8 cellular contexts compared by ENCODE assay signal in the genomic region with DNA sequence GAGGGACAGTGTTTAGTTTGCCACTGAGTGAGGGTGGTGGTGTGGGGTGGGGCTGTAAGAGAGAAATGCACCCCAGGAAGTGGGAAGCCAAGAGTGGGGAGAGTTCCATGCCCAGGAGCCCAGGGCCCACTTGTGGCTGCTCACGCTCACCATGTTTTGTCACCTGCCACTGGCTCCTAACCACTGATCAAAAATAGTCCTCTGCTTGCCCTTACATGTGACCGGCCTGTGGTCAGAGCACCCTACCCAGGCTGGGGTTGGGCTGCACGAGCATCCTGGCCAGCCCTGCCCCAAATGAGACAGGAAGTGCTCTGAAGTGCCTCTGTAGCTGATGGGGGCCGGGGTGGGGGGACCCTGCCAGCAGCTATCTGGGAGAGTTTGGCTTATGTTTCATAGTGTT.
DNase-seq lines count a peak whose midpoint lies in the region; ATAC-seq and TF ChIP-seq lines count a peak whose summit lies in the region.

No MANE protein-coding gene starts in this region.

- no peaks in the 10 kb centered on the region for H4K20me1 ChIP-seq in DOHH2 (ENCODE audit: control insufficient read depth, insufficient read depth, low read depth, low read length)

- no peak for TF ChIP-seq CTCF in DOHH2 (IDR thresholded peaks at IDR 0.05; ENCODE audit: low read depth, low read length, poor library complexity, severe bottlenecking)
- TF ChIP-seq CTCF in heart right ventricle (IDR thresholded peaks at IDR 0.05) = no peak
- no peak for TF ChIP-seq CTCF in BE2C (IDR thresholded peaks at IDR 0.05; ENCODE audit: low read depth, low read length)
- TF ChIP-seq CTCF in coronary artery (IDR thresholded peaks at IDR 0.05) = no peak

- no peaks in the 10 kb centered on the region for H3K9me2 ChIP-seq in DOHH2 (replicated peaks; ENCODE audit: control insufficient read depth, low read length)

- H3K4me1 ChIP-seq in DOHH2 (ENCODE audit: control insufficient read depth, low read length) (peaks cover 43% of the 10 kb centered on the region), heart right ventricle (peaks cover 0 to 47% (median 11%) of the 10 kb centered on the region in 9 donors), BE2C (no peaks in the 10 kb centered on the region)

- H3F3A ChIP-seq in DOHH2 (ENCODE audit: control insufficient read depth, insufficient read depth) = no peaks in the 10 kb centered on the region

- peak; percentile 11 to 17 for DNase-seq in heart right ventricle
- DNase-seq in NCI-H1092 (lab: John Stamatoyannopoulos, UW) = no peak
- no peak for DNase-seq in stimulated activated CD4-positive, alpha-beta T cell treated with anti-CD3 and anti-CD28 coated beads, Interleukin-2, amount 100 ng/mL, for 48 hours
- no peak for DNase-seq in BE2C
- DNase-seq in coronary artery (ENCODE audit: low spot score) = no peak

- peak overlapping the region; percentile 32 for H3K4me2 ChIP-seq in DOHH2 (ENCODE audit: low read length)

- no peak overlapping the region for H3K27ac ChIP-seq in DOHH2 (ENCODE audit: low read depth, low read length)
- H3K27ac ChIP-seq in heart right ventricle = peak overlapping the region in 1 of 10 donors; percentile 85
- H3K27ac ChIP-seq in coronary artery = no peak overlapping the region

- H3K27me3 ChIP-seq in DOHH2 (ENCODE audit: control insufficient read depth, low read length) = peaks cover 43% of the 10 kb centered on the region
- peaks cover 0 to 30% (median 7%) of the 10 kb centered on the region in 7 donors for H3K27me3 ChIP-seq in heart right ventricle
- H3K27me3 ChIP-seq in BE2C = peaks cover 6% of the 10 kb centered on the region; the same call in 1 of the 2 replicates

- ATAC-seq in GM19438 (IDR thresholded peaks at IDR 0.05; ENCODE audit: low read depth, unreplicated experiment) (peak; percentile 48), HG03571 (IDR thresholded peaks at IDR 0.05; ENCODE audit: unreplicated experiment) (peak; percentile 54), heart right ventricle (peak in 6 of 8 donors; percentile 25 to 68 (median 55))

- WGBS in heart right ventricle, 2 donors = 55 to 64% methylated on average over 4 of the region's 4 CpGs

- no peaks in the 10 kb centered on the region for H3K9me3 ChIP-seq in DOHH2 (ENCODE audit: control insufficient read depth, insufficient read depth, low read length)
- no peaks in the 10 kb centered on the region for H3K9me3 ChIP-seq in heart right ventricle
- no peaks in the 10 kb centered on the region for H3K9me3 ChIP-seq in BE2C

- H3K4me3 ChIP-seq in DOHH2 (ENCODE audit: low read length) (no peak overlapping the region), heart right ventricle (no peak overlapping the region), BE2C (ENCODE audit: low read depth, low read length) (no peak overlapping the region), coronary artery (no peak overlapping the region)

- H3K36me3 ChIP-seq in DOHH2 (ENCODE audit: control insufficient read depth, low read length) (no peaks in the 10 kb centered on the region), heart right ventricle (no peaks in the 10 kb centered on the region), BE2C (no peaks in the 10 kb centered on the region)

- no peaks in the 10 kb centered on the region for H3K79me2 ChIP-seq in DOHH2 (ENCODE audit: control insufficient read depth, low read length)

- intact Hi-C loops in heart right ventricle (cut with DNase I) = no loop called here

Comparison
In these comparisons a context has a peak if more than half of its experiments do, and no peak if none do; other contexts are left out.
1. DNase-seq: peak in heart right ventricle (2 of 2); none in NCI-H1092 (single experiment), stimulated activated CD4-positive, alpha-beta T cell treated with anti-CD3 and anti-CD28 coated beads, Interleukin-2, amount 100 ng/mL, for 48 hours (0 of 2), BE2C (single experiment) and coronary artery (single experiment).
2. Peak in every context shown above with its lines, with median percentiles within 50 percentile points of each other: ATAC-seq.